In the genomic region with DNA sequence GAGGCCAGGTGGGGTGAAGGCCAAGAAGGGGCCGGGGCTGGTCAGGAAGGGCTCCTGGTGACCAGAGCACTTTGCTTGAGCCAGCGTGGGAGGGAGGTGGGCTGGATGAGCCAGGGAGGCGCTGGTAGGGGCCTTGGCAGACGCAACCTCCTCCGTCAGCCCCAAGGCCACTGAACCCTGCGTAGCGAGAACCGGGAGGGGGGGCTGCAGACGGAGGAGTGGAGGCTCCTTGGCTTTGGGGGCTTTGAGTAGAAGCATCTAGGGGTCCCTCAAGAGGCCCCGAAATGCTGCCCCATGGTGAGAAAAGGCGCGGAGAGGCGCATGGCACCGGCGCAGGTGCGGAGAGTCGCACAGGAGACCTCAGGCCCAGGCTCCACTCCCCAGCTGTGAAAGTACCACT, we compare ENCODE assay signal across 7 cellular contexts.
"Had no signal": no experiment of that assay in that cellular context is flagged by ENCODE, and none has a peak within 500 bp of the region (broad histone marks: within the 10 kb centered on the region; RNA-seq: fewer than 3 reads in every experiment).

No MANE protein-coding gene starts in this region.

- H3K27ac ChIP-seq: GM23248, HL-60 had no signal

- H3K4me1 ChIP-seq: HAP-1 had no signal

- H3K9ac ChIP-seq: GM23248 had no signal

- FAIRE-seq: HepG2 had no signal

- H3K36me3 ChIP-seq: HAP-1 had no signal

- H3K9me3 ChIP-seq: HAP-1 had no signal

- DNase-seq: GM23248, GOT3, H7, HFFc6 had no signal

- H3K4me3 ChIP-seq: GM23248, HAP-1 had no signal
